Comparison of ENCODE assay signal across 11 cellular contexts in genomic region chr18:63073481-63073880, GRCh38.
DNase-seq lines count a peak whose midpoint lies in the region; ATAC-seq, FAIRE-seq and TF ChIP-seq lines count a peak whose summit lies in the region.
"Had no signal": no experiment of that assay in that cellular context is flagged by ENCODE, and none has a peak within 500 bp of the region (broad histone marks: within the 10 kb centered on the region; RNA-seq: fewer than 3 reads in every experiment).

No MANE protein-coding gene starts in this region.

- no peak for FAIRE-seq in RCC 7860 (lab: Jason Lieb, UNC)
- FAIRE-seq: G401.6 had no signal

- H3K27me3 ChIP-seq in SU-DHL-6 (ENCODE audit: low read length) (no peaks in the 10 kb centered on the region), dorsolateral prefrontal cortex (no peaks in the 10 kb centered on the region)
- H3K27me3 ChIP-seq: sigmoid colon, suprapubic skin had no signal

- no peak overlapping the region for H3K9ac ChIP-seq in SU-DHL-6 (ENCODE audit: low read length)

- no peaks in the 10 kb centered on the region for H4K20me1 ChIP-seq in SU-DHL-6 (ENCODE audit: low read depth, low read length)

- H3K9me3 ChIP-seq in SU-DHL-6 (ENCODE audit: insufficient read depth, low read length) = no peaks in the 10 kb centered on the region
- H3K9me3 ChIP-seq: sigmoid colon, suprapubic skin had no signal

- no peaks in the 10 kb centered on the region for H3F3A ChIP-seq in SU-DHL-6 (ENCODE audit: insufficient read depth)

- no peak overlapping the region for H3K4me3 ChIP-seq in SU-DHL-6 (ENCODE audit: insufficient read depth, low read length, poor library complexity, severe bottlenecking)
- no peak overlapping the region for H3K4me3 ChIP-seq in dorsolateral prefrontal cortex
- H3K4me3 ChIP-seq: sigmoid colon, suprapubic skin had no signal

- peak; percentile 54 for ATAC-seq in GM18511 (IDR thresholded peaks at IDR 0.05; ENCODE audit: unreplicated experiment)
- peak; percentile 44 for ATAC-seq in HG03280 (IDR thresholded peaks at IDR 0.05; ENCODE audit: unreplicated experiment)

- TF ChIP-seq CTCF in SU-DHL-6 (IDR thresholded peaks at IDR 0.05; ENCODE audit: insufficient read depth, low read length, poor library complexity, severe bottlenecking) = peak; percentile 28
- no peak for TF ChIP-seq CTCF in dorsolateral prefrontal cortex (IDR thresholded peaks at IDR 0.05 in 54 of 56, conservative IDR thresholded peaks at IDR 0.05 in 2 of 56; ENCODE audit: low read depth in 1 of 56, partially characterized antibody in 56 of 56)

- DNase-seq in COLO668 (lab: John Stamatoyannopoulos, UW; ENCODE audit: unreplicated experiment) (peak; percentile 47), RCC 7860 (ENCODE audit: low spot score) (no peak), C1 segment of cervical spinal cord (lab: John Stamatoyannopoulos, UW) (no peak), dorsolateral prefrontal cortex (no peak), dermis blood vessel endothelial cell (no peak)
- DNase-seq: sigmoid colon had no signal

- intact Hi-C loops in dorsolateral prefrontal cortex (cut with DNase I) = loop anchor here in 1 of 2 donors (10.0 kb wide), 1 partner anchor 889 kb away; the partner anchor contains the start of genes PIGN and RELCH

- no peak overlapping the region for H2AFZ ChIP-seq in SU-DHL-6 (ENCODE audit: low read depth, low read length, severe bottlenecking)

- H3K27ac ChIP-seq in SU-DHL-6 (ENCODE audit: low read depth, low read length) (no peak overlapping the region), dorsolateral prefrontal cortex (no peak overlapping the region)
- H3K27ac ChIP-seq: sigmoid colon, suprapubic skin had no signal

- no peaks in the 10 kb centered on the region for H3K79me2 ChIP-seq in SU-DHL-6 (ENCODE audit: insufficient read depth, low read length)

- no peaks in the 10 kb centered on the region for H3K9me2 ChIP-seq in SU-DHL-6 (replicated peaks; ENCODE audit: insufficient read depth, low read length)

- H3K4me2 ChIP-seq in SU-DHL-6 (ENCODE audit: low read depth, low read length, poor library complexity, severe bottlenecking) = no peak overlapping the region

- H3K36me3 ChIP-seq in SU-DHL-6 (ENCODE audit: low read length) = no peaks in the 10 kb centered on the region
- H3K36me3 ChIP-seq: sigmoid colon, suprapubic skin had no signal
